8 cellular contexts compared by ENCODE assay signal in the genomic region with DNA sequence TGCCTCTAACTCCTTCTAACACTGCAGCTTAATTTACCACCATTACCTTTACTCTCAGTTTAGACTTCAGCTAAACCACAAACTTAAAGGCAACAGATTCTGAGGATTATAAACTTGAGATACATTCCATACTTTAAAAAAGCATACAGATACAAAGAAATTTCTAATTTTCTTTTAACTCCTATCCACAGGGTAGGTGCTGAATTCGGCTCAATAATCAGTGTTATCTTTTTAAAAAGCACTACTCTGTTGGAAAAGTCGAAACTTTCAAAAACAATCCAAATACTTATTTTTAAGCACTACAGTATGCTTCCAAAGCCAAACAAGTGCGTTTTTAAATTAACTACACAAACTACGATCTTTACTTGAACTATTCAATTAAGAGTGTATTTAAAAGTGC. TPM values are rescaled to one million over a fixed set of nuclear protein-coding genes. Genes with fewer than 3 reads are reported as not detected.
DNase-seq lines count a peak whose midpoint lies in the region; ATAC-seq and TF ChIP-seq lines count a peak whose summit lies in the region.

No MANE protein-coding gene starts in this region.

- intact Hi-C loops in gastrocnemius medialis (cut with DNase I; ENCODE audit: low total_unique reads) = loop anchor here (2.0 to 10.0 kb wide), 3 partner anchors 165 to 299 kb away; a partner anchor contains a TSS

- H3K4me2 ChIP-seq in SU-DHL-6 (ENCODE audit: low read depth, low read length, poor library complexity, severe bottlenecking) = peak overlapping the region; percentile 95

- H3K4me1 ChIP-seq in gastrocnemius medialis = peaks cover 50 to 53% of the 10 kb centered on the region in 2 donors

- in situ Hi-C loops in gastrocnemius medialis (cut with MboI; ENCODE audit: low sequenced_read_pairs in 4 of 4) = loop anchor here in 3 of 4 donors (10.0 to 25.0 kb wide), 3 partner anchors 251 to 609 kb away; a partner anchor contains a TSS

- TF ChIP-seq CTCF in GM12875 (IDR thresholded peaks at IDR 0.05; ENCODE audit: borderline replicate concordance, insufficient read depth, low read depth, low read length) (no peak), SU-DHL-6 (IDR thresholded peaks at IDR 0.05; ENCODE audit: insufficient read depth, low read length, poor library complexity, severe bottlenecking) (no peak), fibroblast of pulmonary artery (IDR thresholded peaks at IDR 0.05; ENCODE audit: low read length, missing control alignments) (no peak), gastrocnemius medialis (IDR thresholded peaks at IDR 0.05 in 4 of 5, conservative IDR thresholded peaks at IDR 0.05 in 1 of 5) (no peak)

- ATAC-seq in gastrocnemius medialis = no peak

- no peak for TF ChIP-seq POLR2A in gastrocnemius medialis (IDR thresholded peaks at IDR 0.05)

- no peak overlapping the region for H3K27ac ChIP-seq in SU-DHL-6 (ENCODE audit: low read depth, low read length)
- H3K27ac ChIP-seq in gastrocnemius medialis = peak overlapping the region in 3 of 4 donors; percentile 94 to 95 (median 94)

- H4K20me1 ChIP-seq in SU-DHL-6 (ENCODE audit: low read depth, low read length) = peaks cover 22% of the 10 kb centered on the region

- H3K4me3 ChIP-seq in GM12875 (ENCODE audit: low read depth, low read length) (peak overlapping the region; percentile 85), SU-DHL-6 (ENCODE audit: insufficient read depth, low read length, poor library complexity, severe bottlenecking) (peak overlapping the region; percentile 91), fibroblast of pulmonary artery (replicated peaks; ENCODE audit: low read depth, low read length) (peak overlapping the region; percentile 92), gastrocnemius medialis (peak overlapping the region; percentile 74 to 88 (median 86))

- peaks cover 18% of the 10 kb centered on the region for H3F3A ChIP-seq in SU-DHL-6 (ENCODE audit: insufficient read depth)

- H3K9me2 ChIP-seq in SU-DHL-6 (replicated peaks; ENCODE audit: insufficient read depth, low read length) = no peaks in the 10 kb centered on the region

- H2AFZ ChIP-seq in SU-DHL-6 (ENCODE audit: low read depth, low read length, severe bottlenecking) = no peak overlapping the region

- H3K27me3 ChIP-seq in SU-DHL-6 (ENCODE audit: low read length) (no peaks in the 10 kb centered on the region), gastrocnemius medialis (no peaks in the 10 kb centered on the region)

- H3K79me2 ChIP-seq in SU-DHL-6 (ENCODE audit: insufficient read depth, low read length) = peaks cover 52% of the 10 kb centered on the region

- peaks cover 46% of the 10 kb centered on the region for H3K36me3 ChIP-seq in SU-DHL-6 (ENCODE audit: low read length)
- peaks cover 0 to 26% of the 10 kb centered on the region in 2 donors for H3K36me3 ChIP-seq in gastrocnemius medialis

- peak overlapping the region; percentile 96 for H3K9ac ChIP-seq in SU-DHL-6 (ENCODE audit: low read length)

- no peak for DNase-seq in fibroblast of pulmonary artery (ENCODE audit: low read depth)
- DNase-seq in gastrocnemius medialis = no peak
- no peak for DNase-seq in GM19240 (ENCODE audit: insufficient read length, low spot score)
- DNase-seq in NCI-H1417 treated with DMSO at 0.1 percent for 48 hours (lab: John Stamatoyannopoulos, UW) = no peak
- no peak for DNase-seq in GM03348 (ENCODE audit: low spot score)
- no peak for DNase-seq in effector CD8-positive, alpha-beta T cell (lab: John Stamatoyannopoulos, UW)

- H3K9me3 ChIP-seq in SU-DHL-6 (ENCODE audit: insufficient read depth, low read length) (no peaks in the 10 kb centered on the region), gastrocnemius medialis (no peaks in the 10 kb centered on the region)

RNA-seq across cellular contexts. Expression of a gene that starts 1.0 kb away (rescaled TPM):
- total RNA-seq in gastrocnemius medialis = 10 to 100 TPM in 2 of 4 donors, 1 to 10 TPM in 2; 7.3 to 23.9 (median 10.0) TPM
